8 cellular contexts compared by ENCODE assay signal in genomic region chr2:233353101-233353768, GRCh38. TPM values are rescaled to one million over a fixed set of nuclear protein-coding genes. Genes with fewer than 3 reads are reported as not detected.
DNase-seq lines count a peak whose midpoint lies in the region; ATAC-seq and TF ChIP-seq lines count a peak whose summit lies in the region.

No MANE protein-coding gene starts in this region.

- H3K27me3 Mint-ChIP-seq in activated T-cell treated with anti-CD3 and anti-CD28 coated beads, Interleukin-2, amount 50 U/mL, for 24 hours = no peaks in the 10 kb centered on the region
- H3K27me3 Mint-ChIP-seq in activated CD8-positive, alpha-beta T cell treated with anti-CD3 and anti-CD28 coated beads for 36 hours = no peaks in the 10 kb centered on the region

- no peak for TF ChIP-seq CTCF in activated CD8-positive, alpha-beta T cell treated with anti-CD3 and anti-CD28 coated beads for 36 hours (IDR thresholded peaks at IDR 0.05)
- no peak for TF ChIP-seq CTCF in thyroid gland (IDR thresholded peaks at IDR 0.05)

- no peaks in the 10 kb centered on the region for H3K36me3 ChIP-seq in thyroid gland

- ATAC-seq in activated CD8-positive, alpha-beta T cell treated with anti-CD3 and anti-CD28 coated beads for 36 hours = no peak
- peak; percentile 46 for ATAC-seq in left colon
- ATAC-seq in GM19463 (IDR thresholded peaks at IDR 0.05; ENCODE audit: unreplicated experiment) = no peak

- no peaks in the 10 kb centered on the region for H3K9me3 Mint-ChIP-seq in activated T-cell treated with anti-CD3 and anti-CD28 coated beads, Interleukin-2, amount 50 U/mL, for 24 hours
- H3K9me3 Mint-ChIP-seq in activated CD8-positive, alpha-beta T cell treated with anti-CD3 and anti-CD28 coated beads for 36 hours = no peaks in the 10 kb centered on the region

- no peak for TF ChIP-seq POLR2A in thyroid gland (IDR thresholded peaks at IDR 0.05)

- CTCF ChIA-PET in activated CD8-positive, alpha-beta T cell treated with anti-CD3 and anti-CD28 coated beads for 36 hours (lab: Charles Lee) = interaction anchor here (0.7 to 2.3 kb wide), 11 partner anchors 9 to 103 kb away, joined by 3 to 18 read pairs (median 5); no protein-coding TSS in a partner anchor

- H3K4me3 ChIP-seq in thyroid gland (replicated peaks in 1 of 3) = peak overlapping the region in 1 of 3 donors; percentile 30

- WGBS in thyroid gland, 2 donors = 77 to 79% methylated on average over 20 to 22 of the region's 22 CpGs

- H3K4me1 Mint-ChIP-seq in activated T-cell treated with anti-CD3 and anti-CD28 coated beads, Interleukin-2, amount 50 U/mL, for 24 hours (ENCODE audit: low read depth) = peaks cover 72% of the 10 kb centered on the region
- peaks cover 58% of the 10 kb centered on the region for H3K4me1 Mint-ChIP-seq in activated CD8-positive, alpha-beta T cell treated with anti-CD3 and anti-CD28 coated beads for 36 hours (ENCODE audit: low read depth)

- intact Hi-C loops in activated CD8-positive, alpha-beta T cell treated with anti-CD3 and anti-CD28 coated beads for 36 hours (cut with micrococcal nuclease) = loop anchor here (10.0 kb wide), 1 partner anchor 92 kb away; no protein-coding TSS in a partner anchor
- intact Hi-C loops in left colon (cut with DNase I, micrococcal nuclease) = loop anchor here in 1 of 2 donors (5.0 kb wide), 1 partner anchor 89 kb away; no protein-coding TSS in a partner anchor
- intact Hi-C loops in thyroid gland (cut with DNase I) = loop anchor here (5.0 to 10.0 kb wide), 2 partner anchors 89 to 98 kb away; partner anchors contain the start of gene ATG16L1

- H3K27me3 ChIP-seq in thyroid gland = no peaks in the 10 kb centered on the region

- DNase-seq in activated T-cell treated with anti-CD3 and anti-CD28 coated beads, Interleukin-2, amount 50 U/mL, for 24 hours = no peak
- DNase-seq in activated T-cell treated with anti-CD3 and anti-CD28 coated beads for 4 hours (no peak), left colon (no peak), thyroid gland (no peak), RPMI8226 (no peak)
- DNase-seq in activated CD8-positive, alpha-beta T cell treated with anti-CD3 and anti-CD28 coated beads for 36 hours = no peak
- DNase-seq in activated CD8-positive, alpha-beta memory T cell treated with anti-CD3 and anti-CD28 coated beads, Interleukin-2, amount 50 U/mL, for 48 hours = no peak

- H3K36me3 Mint-ChIP-seq in activated T-cell treated with anti-CD3 and anti-CD28 coated beads, Interleukin-2, amount 50 U/mL, for 24 hours (ENCODE audit: low read depth) = peaks cover 33% of the 10 kb centered on the region
- peaks cover 28% of the 10 kb centered on the region for H3K36me3 Mint-ChIP-seq in activated CD8-positive, alpha-beta T cell treated with anti-CD3 and anti-CD28 coated beads for 36 hours (ENCODE audit: low read depth)

- H3K27ac ChIP-seq in thyroid gland = peak overlapping the region in 2 of 3 donors; percentile 17 to 68

- POLR2A ChIA-PET in activated CD8-positive, alpha-beta T cell treated with anti-CD3 and anti-CD28 coated beads for 36 hours (lab: Charles Lee) = interaction anchor here (1.1 to 1.9 kb wide), 4 partner anchors 11 to 33 kb away, joined by 3 to 4 read pairs (median 3); no protein-coding TSS in a partner anchor

- peak overlapping the region; percentile 93 for H3K27ac Mint-ChIP-seq in activated T-cell treated with anti-CD3 and anti-CD28 coated beads, Interleukin-2, amount 50 U/mL, for 24 hours
- peak overlapping the region; percentile 92 for H3K27ac Mint-ChIP-seq in activated CD8-positive, alpha-beta T cell treated with anti-CD3 and anti-CD28 coated beads for 36 hours

- no peaks in the 10 kb centered on the region for H3K9me3 ChIP-seq in thyroid gland

- H3K4me3 Mint-ChIP-seq in activated T-cell treated with anti-CD3 and anti-CD28 coated beads, Interleukin-2, amount 50 U/mL, for 24 hours = peak overlapping the region; percentile 84
- H3K4me3 Mint-ChIP-seq in activated CD8-positive, alpha-beta T cell treated with anti-CD3 and anti-CD28 coated beads for 36 hours = peak overlapping the region; percentile 83

- peaks cover 15 to 34% of the 10 kb centered on the region in 2 donors for H3K4me1 ChIP-seq in thyroid gland

RNA-seq across cellular contexts. Expression of gene DGKD, which starts 1.1 kb away (rescaled TPM):
- total RNA-seq in activated CD8-positive, alpha-beta T cell treated with anti-CD3 and anti-CD28 coated beads for 36 hours = 10 to 100 TPM; 89.6 to 99.5 TPM
- 10 to 100 TPM; 91.3 to 93.2 TPM for total RNA-seq in left colon
- 10 to 100 TPM; 22.3 to 71.7 (median 27.3) TPM for total RNA-seq in thyroid gland

RNA-seq across cellular contexts. Expression of gene SAG, which starts 45.6 kb away (rescaled TPM):
- total RNA-seq in activated CD8-positive, alpha-beta T cell treated with anti-CD3 and anti-CD28 coated beads for 36 hours = not detected
- total RNA-seq in left colon (not detected), thyroid gland (under 1 TPM in 1 of 4 donors, not detected in 3; 0.21 TPM)
